ENCODE assay signal across 8 cellular contexts in genomic region chr7:101857358-101857794, GRCh38. TPM values are rescaled to one million over a fixed set of nuclear protein-coding genes. Genes with fewer than 3 reads are reported as not detected.
DNase-seq lines count a peak whose midpoint lies in the region; ATAC-seq and FAIRE-seq lines count a peak whose summit lies in the region.

No MANE protein-coding gene starts in this region.

- H3K4me3 ChIP-seq in adipocyte (ENCODE audit: low read length) (peak overlapping the region; percentile 64), skeletal muscle satellite cell (ENCODE audit: low read length) (peak overlapping the region; percentile 68)

- H3K4me2 ChIP-seq in skeletal muscle satellite cell (ENCODE audit: low read length): peak overlapping the region; percentile 86

- H3K9ac ChIP-seq in adipocyte (ENCODE audit: low read length) (no peak overlapping the region), skeletal muscle satellite cell (ENCODE audit: low read depth, low read length) (peak overlapping the region; percentile 78)

- H3K27me3 ChIP-seq in adipocyte (replicated peaks; ENCODE audit: control insufficient read depth, insufficient read depth, low read length) (no peaks in the 10 kb centered on the region), skeletal muscle satellite cell (ENCODE audit: control insufficient read depth, insufficient read depth, low read length) (no peaks in the 10 kb centered on the region)

- H3K9me3 ChIP-seq in adipocyte (ENCODE audit: control insufficient read depth, low read length) (no peaks in the 10 kb centered on the region), skeletal muscle satellite cell (replicated peaks; ENCODE audit: low read length) (no peaks in the 10 kb centered on the region)

- no peak for FAIRE-seq in HTR-8/SVneo (lab: Jason Lieb, UNC)

- peak; percentile 8 to 22 for ATAC-seq in activated CD4-positive, CD25-positive, alpha-beta regulatory T cell treated with anti-CD3 and anti-CD28 coated beads, Interleukin-2, amount 50 U/mL, for 24 hours
- ATAC-seq in HG03045 (IDR thresholded peaks at IDR 0.05; ENCODE audit: unreplicated experiment) (peak; percentile 22), GM18858 (IDR thresholded peaks at IDR 0.05; ENCODE audit: unreplicated experiment) (no peak)

- DNase-seq in activated CD4-positive, CD25-positive, alpha-beta regulatory T cell (lab: John Stamatoyannopoulos, UW): no peak
- DNase-seq in adipocyte (ENCODE audit: low read depth) (peak; percentile 55), HTR-8/SVneo (ENCODE audit: insufficient read length, low spot score) (no peak), NCI-H774 (lab: John Stamatoyannopoulos, UW) (no peak)

- H3K4me1 ChIP-seq in adipocyte (ENCODE audit: control insufficient read depth, insufficient read depth, low read length): peaks cover 22% of the 10 kb centered on the region
- peaks cover 30% of the 10 kb centered on the region for H3K4me1 ChIP-seq in skeletal muscle satellite cell (ENCODE audit: control insufficient read depth, insufficient read depth, low read length)

- H3K36me3 ChIP-seq in adipocyte (ENCODE audit: control insufficient read depth, insufficient read depth, low read length, severe bottlenecking) (no peaks in the 10 kb centered on the region), skeletal muscle satellite cell (ENCODE audit: insufficient read depth, low read length) (no peaks in the 10 kb centered on the region)

RNA-seq across cellular contexts. Expression of gene CUX1, which starts 40.0 kb away (rescaled TPM):
- 21.8 and 22.3 TPM in 2 replicates for total RNA-seq in skeletal muscle satellite cell (2012; rRNA removed)
